In the genomic region with DNA sequence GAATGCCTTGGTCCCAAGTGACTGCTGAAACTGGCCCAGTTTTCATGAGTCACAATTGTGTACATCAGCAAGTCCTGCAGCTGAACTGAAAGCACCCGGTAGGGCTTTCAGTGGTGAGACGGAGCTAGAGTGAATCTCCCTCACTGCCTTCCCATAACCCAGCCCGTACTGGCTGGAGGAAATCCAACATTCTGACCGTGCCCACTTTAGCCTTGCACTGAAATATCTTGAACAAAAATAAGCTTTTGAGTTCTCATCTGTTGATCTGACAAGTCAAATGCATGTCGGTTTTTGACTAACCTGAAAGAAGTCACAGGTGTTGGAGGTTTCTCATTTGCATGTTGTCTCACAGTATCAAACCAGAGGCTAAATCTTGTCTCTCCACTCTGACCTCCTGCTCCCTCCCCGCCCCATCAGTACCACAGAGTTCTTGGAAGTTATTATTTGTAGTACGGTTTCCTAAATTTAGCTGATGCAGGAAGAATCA, we compare ENCODE assay signal across 1 cellular context.
TF ChIP-seq lines count a peak whose summit lies in the region.

No MANE protein-coding gene starts in this region.

TF ChIP-seq in GM12878, 131 proteins besides CTCF, POLR2A, EP300 and RAD21 (continued from another document):
- TF ChIP-seq, protein P1, sequence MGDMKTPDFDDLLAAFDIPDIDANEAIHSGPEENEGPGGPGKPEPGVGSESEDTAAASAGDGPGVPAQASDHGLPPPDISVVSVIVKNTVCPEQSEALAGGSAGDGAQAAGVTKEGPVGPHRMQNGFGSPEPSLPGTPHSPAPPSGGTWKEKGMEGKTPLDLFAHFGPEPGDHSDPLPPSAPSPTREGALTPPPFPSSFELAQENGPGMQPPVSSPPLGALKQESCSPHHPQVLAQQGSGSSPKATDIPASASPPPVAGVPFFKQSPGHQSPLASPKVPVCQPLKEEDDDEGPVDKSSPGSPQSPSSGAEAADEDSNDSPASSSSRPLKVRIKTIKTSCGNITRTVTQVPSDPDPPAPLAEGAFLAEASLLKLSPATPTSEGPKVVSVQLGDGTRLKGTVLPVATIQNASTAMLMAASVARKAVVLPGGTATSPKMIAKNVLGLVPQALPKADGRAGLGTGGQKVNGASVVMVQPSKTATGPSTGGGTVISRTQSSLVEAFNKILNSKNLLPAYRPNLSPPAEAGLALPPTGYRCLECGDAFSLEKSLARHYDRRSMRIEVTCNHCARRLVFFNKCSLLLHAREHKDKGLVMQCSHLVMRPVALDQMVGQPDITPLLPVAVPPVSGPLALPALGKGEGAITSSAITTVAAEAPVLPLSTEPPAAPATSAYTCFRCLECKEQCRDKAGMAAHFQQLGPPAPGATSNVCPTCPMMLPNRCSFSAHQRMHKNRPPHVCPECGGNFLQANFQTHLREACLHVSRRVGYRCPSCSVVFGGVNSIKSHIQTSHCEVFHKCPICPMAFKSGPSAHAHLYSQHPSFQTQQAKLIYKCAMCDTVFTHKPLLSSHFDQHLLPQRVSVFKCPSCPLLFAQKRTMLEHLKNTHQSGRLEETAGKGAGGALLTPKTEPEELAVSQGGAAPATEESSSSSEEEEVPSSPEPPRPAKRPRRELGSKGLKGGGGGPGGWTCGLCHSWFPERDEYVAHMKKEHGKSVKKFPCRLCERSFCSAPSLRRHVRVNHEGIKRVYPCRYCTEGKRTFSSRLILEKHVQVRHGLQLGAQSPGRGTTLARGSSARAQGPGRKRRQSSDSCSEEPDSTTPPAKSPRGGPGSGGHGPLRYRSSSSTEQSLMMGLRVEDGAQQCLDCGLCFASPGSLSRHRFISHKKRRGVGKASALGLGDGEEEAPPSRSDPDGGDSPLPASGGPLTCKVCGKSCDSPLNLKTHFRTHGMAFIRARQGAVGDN (IDR thresholded peaks at IDR 0.05) = peak; percentile 86; the same call in 1 of the 2 replicates
- no peak for TF ChIP-seq ZNF217 (IDR thresholded peaks at IDR 0.05)
- no peak for TF ChIP-seq CBX5 (IDR thresholded peaks at IDR 0.05; ENCODE audit: low read depth)
- TF ChIP-seq, protein P2, sequence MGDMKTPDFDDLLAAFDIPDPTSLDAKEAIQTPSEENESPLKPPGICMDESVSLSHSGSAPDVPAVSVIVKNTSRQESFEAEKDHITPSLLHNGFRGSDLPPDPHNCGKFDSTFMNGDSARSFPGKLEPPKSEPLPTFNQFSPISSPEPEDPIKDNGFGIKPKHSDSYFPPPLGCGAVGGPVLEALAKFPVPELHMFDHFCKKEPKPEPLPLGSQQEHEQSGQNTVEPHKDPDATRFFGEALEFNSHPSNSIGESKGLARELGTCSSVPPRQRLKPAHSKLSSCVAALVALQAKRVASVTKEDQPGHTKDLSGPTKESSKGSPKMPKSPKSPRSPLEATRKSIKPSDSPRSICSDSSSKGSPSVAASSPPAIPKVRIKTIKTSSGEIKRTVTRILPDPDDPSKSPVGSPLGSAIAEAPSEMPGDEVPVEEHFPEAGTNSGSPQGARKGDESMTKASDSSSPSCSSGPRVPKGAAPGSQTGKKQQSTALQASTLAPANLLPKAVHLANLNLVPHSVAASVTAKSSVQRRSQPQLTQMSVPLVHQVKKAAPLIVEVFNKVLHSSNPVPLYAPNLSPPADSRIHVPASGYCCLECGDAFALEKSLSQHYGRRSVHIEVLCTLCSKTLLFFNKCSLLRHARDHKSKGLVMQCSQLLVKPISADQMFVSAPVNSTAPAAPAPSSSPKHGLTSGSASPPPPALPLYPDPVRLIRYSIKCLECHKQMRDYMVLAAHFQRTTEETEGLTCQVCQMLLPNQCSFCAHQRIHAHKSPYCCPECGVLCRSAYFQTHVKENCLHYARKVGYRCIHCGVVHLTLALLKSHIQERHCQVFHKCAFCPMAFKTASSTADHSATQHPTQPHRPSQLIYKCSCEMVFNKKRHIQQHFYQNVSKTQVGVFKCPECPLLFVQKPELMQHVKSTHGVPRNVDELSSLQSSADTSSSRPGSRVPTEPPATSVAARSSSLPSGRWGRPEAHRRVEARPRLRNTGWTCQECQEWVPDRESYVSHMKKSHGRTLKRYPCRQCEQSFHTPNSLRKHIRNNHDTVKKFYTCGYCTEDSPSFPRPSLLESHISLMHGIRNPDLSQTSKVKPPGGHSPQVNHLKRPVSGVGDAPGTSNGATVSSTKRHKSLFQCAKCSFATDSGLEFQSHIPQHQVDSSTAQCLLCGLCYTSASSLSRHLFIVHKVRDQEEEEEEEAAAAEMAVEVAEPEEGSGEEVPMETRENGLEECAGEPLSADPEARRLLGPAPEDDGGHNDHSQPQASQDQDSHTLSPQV (IDR thresholded peaks at IDR 0.05) = peak; percentile 83; the same call in 1 of the 2 replicates
- no peak; the same call in 1 of the 2 replicates for TF ChIP-seq STAT3 (IDR thresholded peaks at IDR 0.05; ENCODE audit: low read depth, low read length)
- TF ChIP-seq, protein P3, sequence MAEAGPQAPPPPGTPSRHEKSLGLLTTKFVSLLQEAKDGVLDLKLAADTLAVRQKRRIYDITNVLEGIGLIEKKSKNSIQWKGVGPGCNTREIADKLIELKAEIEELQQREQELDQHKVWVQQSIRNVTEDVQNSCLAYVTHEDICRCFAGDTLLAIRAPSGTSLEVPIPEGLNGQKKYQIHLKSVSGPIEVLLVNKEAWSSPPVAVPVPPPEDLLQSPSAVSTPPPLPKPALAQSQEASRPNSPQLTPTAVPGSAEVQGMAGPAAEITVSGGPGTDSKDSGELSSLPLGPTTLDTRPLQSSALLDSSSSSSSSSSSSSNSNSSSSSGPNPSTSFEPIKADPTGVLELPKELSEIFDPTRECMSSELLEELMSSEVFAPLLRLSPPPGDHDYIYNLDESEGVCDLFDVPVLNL (IDR thresholded peaks at IDR 0.05; ENCODE audit: low read depth, low read length) = no peak
- TF ChIP-seq RAD51 (IDR thresholded peaks at IDR 0.05) = peak; percentile 16; the same call in 1 of the 2 replicates
- TF ChIP-seq MYC (IDR thresholded peaks at IDR 0.05; ENCODE audit: insufficient read depth, insufficient read length, insufficient replicate concordance, low read length, severe bottlenecking) = no peak
- TF ChIP-seq, protein P4, sequence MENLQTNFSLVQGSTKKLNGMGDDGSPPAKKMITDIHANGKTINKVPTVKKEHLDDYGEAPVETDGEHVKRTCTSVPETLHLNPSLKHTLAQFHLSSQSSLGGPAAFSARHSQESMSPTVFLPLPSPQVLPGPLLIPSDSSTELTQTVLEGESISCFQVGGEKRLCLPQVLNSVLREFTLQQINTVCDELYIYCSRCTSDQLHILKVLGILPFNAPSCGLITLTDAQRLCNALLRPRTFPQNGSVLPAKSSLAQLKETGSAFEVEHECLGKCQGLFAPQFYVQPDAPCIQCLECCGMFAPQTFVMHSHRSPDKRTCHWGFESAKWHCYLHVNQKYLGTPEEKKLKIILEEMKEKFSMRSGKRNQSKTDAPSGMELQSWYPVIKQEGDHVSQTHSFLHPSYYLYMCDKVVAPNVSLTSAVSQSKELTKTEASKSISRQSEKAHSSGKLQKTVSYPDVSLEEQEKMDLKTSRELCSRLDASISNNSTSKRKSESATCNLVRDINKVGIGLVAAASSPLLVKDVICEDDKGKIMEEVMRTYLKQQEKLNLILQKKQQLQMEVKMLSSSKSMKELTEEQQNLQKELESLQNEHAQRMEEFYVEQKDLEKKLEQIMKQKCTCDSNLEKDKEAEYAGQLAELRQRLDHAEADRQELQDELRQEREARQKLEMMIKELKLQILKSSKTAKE (IDR thresholded peaks at IDR 0.05; ENCODE audit: low read depth, poor library complexity, severe bottlenecking) = peak; percentile 98
- TF ChIP-seq WRNIP1 (IDR thresholded peaks at IDR 0.05; ENCODE audit: borderline replicate concordance, low read depth, low read length) = no peak
- TF ChIP-seq, protein P5, sequence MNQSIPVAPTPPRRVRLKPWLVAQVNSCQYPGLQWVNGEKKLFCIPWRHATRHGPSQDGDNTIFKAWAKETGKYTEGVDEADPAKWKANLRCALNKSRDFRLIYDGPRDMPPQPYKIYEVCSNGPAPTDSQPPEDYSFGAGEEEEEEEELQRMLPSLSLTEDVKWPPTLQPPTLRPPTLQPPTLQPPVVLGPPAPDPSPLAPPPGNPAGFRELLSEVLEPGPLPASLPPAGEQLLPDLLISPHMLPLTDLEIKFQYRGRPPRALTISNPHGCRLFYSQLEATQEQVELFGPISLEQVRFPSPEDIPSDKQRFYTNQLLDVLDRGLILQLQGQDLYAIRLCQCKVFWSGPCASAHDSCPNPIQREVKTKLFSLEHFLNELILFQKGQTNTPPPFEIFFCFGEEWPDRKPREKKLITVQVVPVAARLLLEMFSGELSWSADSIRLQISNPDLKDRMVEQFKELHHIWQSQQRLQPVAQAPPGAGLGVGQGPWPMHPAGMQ (IDR thresholded peaks at IDR 0.05; ENCODE audit: borderline replicate concordance) = no peak
- TF ChIP-seq EED (IDR thresholded peaks at IDR 0.05; ENCODE audit: low read depth) = peak; percentile 99
- no peak for TF ChIP-seq EGR1 (IDR thresholded peaks at IDR 0.05; ENCODE audit: borderline replicate concordance in 1 of 2, low read depth in 2 of 2, low read length in 2 of 2)
- peak; percentile 98 for TF ChIP-seq JUNB (IDR thresholded peaks at IDR 0.05)
- no peak for TF ChIP-seq RFX5 (IDR thresholded peaks at IDR 0.05; ENCODE audit: low read depth, low read length)
- TF ChIP-seq BCL11A (IDR thresholded peaks at IDR 0.05; ENCODE audit: low read depth, low read length) = peak; percentile 76; the same call in 1 of the 2 replicates
- TF ChIP-seq CEBPB (IDR thresholded peaks at IDR 0.05; ENCODE audit: borderline replicate concordance in 1 of 2, low read depth in 2 of 2, low read length in 2 of 2) = no peak
